28 cellular contexts compared by ENCODE assay signal in genomic region chr5:10860645-10861455, GRCh38.
DNase-seq lines count a peak whose midpoint lies in the region; ATAC-seq and TF ChIP-seq lines count a peak whose summit lies in the region.
"Had no signal": no experiment of that assay in that cellular context is flagged by ENCODE, and none has a peak within 500 bp of the region (broad histone marks: within the 10 kb centered on the region; RNA-seq: fewer than 3 reads in every experiment).

No MANE protein-coding gene starts in this region.

- POLR2A ChIA-PET in GM10248 (lab: Yijun Ruan, JAX), result no interaction called here

- TF ChIP-seq CTCF in GM10248 (IDR thresholded peaks at IDR 0.05; ENCODE audit: control extremely low read depth, extremely low read depth, low read depth, missing control alignments), result no peak

- H3K27ac Mint-ChIP-seq in immature natural killer cell, result no peak overlapping the region
- H3K27ac Mint-ChIP-seq: natural killer cell, T-cell had no signal

- no peak overlapping the region for H3K4me3 Mint-ChIP-seq in immature natural killer cell
- H3K4me3 Mint-ChIP-seq: natural killer cell, T-cell had no signal

- no peak overlapping the region for H3K14ac ChIP-seq in neuronal stem cell (ENCODE audit: low read length)

- no peak overlapping the region for H3K9ac ChIP-seq in neuronal stem cell (ENCODE audit: low read depth, low read length, poor library complexity)
- H3K9ac ChIP-seq: BLaER1 had no signal

- H3K4me1 ChIP-seq in neuronal stem cell (ENCODE audit: control insufficient read depth in 2 of 2, insufficient read depth in 1 of 2, low read depth in 1 of 2, low read length in 2 of 2), result peaks cover 14 to 23% of the 10 kb centered on the region in 2 donors
- H3K4me1 ChIP-seq: BLaER1 had no signal

- no peaks in the 10 kb centered on the region for H3K79me1 ChIP-seq in neuronal stem cell (ENCODE audit: low read depth, low read length)

- no peak overlapping the region for H3K27ac ChIP-seq in neuronal stem cell (replicated peaks; ENCODE audit: low read length)
- H3K27ac ChIP-seq: BLaER1, coronary artery had no signal

- CTCF ChIA-PET in GM10248 (lab: Yijun Ruan, JAX), result no interaction called here

- peak overlapping the region; percentile 39 for H3K18ac ChIP-seq in neuronal stem cell (ENCODE audit: low read length)

- no peak overlapping the region for H2BK120ac ChIP-seq in neuronal stem cell (ENCODE audit: low read depth, low read length)

- no peak overlapping the region for H2BK15ac ChIP-seq in neuronal stem cell (ENCODE audit: low read length)

- DNase-seq in Daoy (ENCODE audit: low read depth) (peak; percentile 49), M059J (ENCODE audit: low read depth) (peak; percentile 84), cerebellum (ENCODE audit: low spot score) (peak; percentile 10), neuronal stem cell (ENCODE audit: low spot score) (no peak), immature natural killer cell (no peak), GM10248 (ENCODE audit: extremely low spot score) (no peak)
- no peak for DNase-seq in activated T-cell treated with anti-CD3 and anti-CD28 coated beads, Interleukin-2, amount 50 U/mL, for 1 hour
- DNase-seq: activated CD4-positive, alpha-beta T cell treated with anti-CD3 and anti-CD28 coated beads for 48 hours; activated CD8-positive, alpha-beta memory T cell treated with anti-CD3 and anti-CD28 coated beads, Interleukin-2, amount 50 U/mL, for 48 hours; activated gamma-delta T cell; amygdala; Calu3; foreskin melanocyte; left cardiac atrium; mesendoderm; natural killer cell; NCI-H1105; NCI-H2107; NCI-H510A treated with DMSO at 0.1 percent for 48 hours; stimulated activated CD4-positive, alpha-beta T cell treated with anti-CD3 and anti-CD28 coated beads, Interleukin-1b, Interleukin-23, amount 100 ng/mL, for 48 hours; stimulated activated naive CD8-positive, alpha-beta T cell treated with anti-CD3 and anti-CD28 coated beads, Interleukin-15, Interleukin-2, amounts not matched to agents 100 U/mL and 50 U/mL, for 24 hours; T-cell; trophoblast cell had no signal

- H3K4me2 ChIP-seq in neuronal stem cell (ENCODE audit: insufficient read depth, low read length, poor library complexity, severe bottlenecking), result no peak overlapping the region
- H3K4me2 ChIP-seq: BLaER1 had no signal

- H3K27me3 Mint-ChIP-seq in immature natural killer cell (ENCODE audit: low read depth in 3 of 3), result peaks cover 3 to 11% (median 5%) of the 10 kb centered on the region in 3 donors

- WGBS in neuronal stem cell (ENCODE audit: extremely low coverage in 2 of 2, insufficient read length in 2 of 2, insufficient replicate concordance in 1 of 2), 2 donors, result no CpG with 5 or more reads among the region's 4 CpGs

- no peak overlapping the region for H4K8ac ChIP-seq in neuronal stem cell (ENCODE audit: low read depth, low read length)

- H3K4me3 ChIP-seq in neuronal stem cell (ENCODE audit: low read length in 2 of 2), result no peak overlapping the region
- H3K4me3 ChIP-seq: BLaER1, coronary artery, GM12878 had no signal

- no peak overlapping the region for H3K4ac ChIP-seq in neuronal stem cell (ENCODE audit: low read length)

- H3K9me3 ChIP-seq in neuronal stem cell (replicated peaks in 1 of 2; ENCODE audit: control insufficient read depth in 2 of 2, insufficient read depth in 1 of 2, low read depth in 1 of 2, low read length in 2 of 2), result peaks cover 0 to 2% of the 10 kb centered on the region in 2 donors
- H3K9me3 ChIP-seq: BLaER1 had no signal

- H3K4me1 Mint-ChIP-seq in immature natural killer cell, result peaks cover 6 to 11% of the 10 kb centered on the region in 2 donors

- no peak overlapping the region for H4K91ac ChIP-seq in neuronal stem cell (ENCODE audit: low read depth, low read length, poor library complexity)

- H3K36me3 ChIP-seq in neuronal stem cell (replicated peaks in 1 of 2; ENCODE audit: control insufficient read depth in 2 of 2, insufficient read depth in 2 of 2, low read length in 2 of 2), result no peaks in the 10 kb centered on the region
- H3K36me3 ChIP-seq: BLaER1 had no signal

- H3K9me3 Mint-ChIP-seq in immature natural killer cell, result no peaks in the 10 kb centered on the region
- H3K9me3 Mint-ChIP-seq: natural killer cell, T-cell had no signal

- no peak overlapping the region for H2BK5ac ChIP-seq in neuronal stem cell (ENCODE audit: low read length)

- H2BK12ac ChIP-seq in neuronal stem cell (ENCODE audit: low read length), result no peak overlapping the region

- H2AK5ac ChIP-seq in neuronal stem cell (ENCODE audit: low read depth, low read length), result no peak overlapping the region

- no peak overlapping the region for H2AFZ ChIP-seq in neuronal stem cell (ENCODE audit: low read length)

- no peak overlapping the region for H3K23ac ChIP-seq in neuronal stem cell (ENCODE audit: low read depth, low read length, poor library complexity)

- H3K27me3 ChIP-seq in neuronal stem cell (ENCODE audit: control insufficient read depth in 3 of 3, insufficient read depth in 3 of 3, low read depth in 1 of 3, low read length in 3 of 3), result peaks cover 0 to 20% (median 14%) of the 10 kb centered on the region in 3 experiments
- H3K27me3 ChIP-seq: BLaER1 had no signal

- no peak for ATAC-seq in GM21526 (IDR thresholded peaks at IDR 0.05; ENCODE audit: low FRiP score, unreplicated experiment)
- ATAC-seq: GM12878; left cardiac atrium; natural killer cell; Right ventricle myocardium inferior; stimulated activated naive CD8-positive, alpha-beta T cell treated with anti-CD3 and anti-CD28 coated beads, Interleukin-15, Interleukin-2, amounts not matched to agents 100 U/mL and 50 U/mL, for 24 hours; T-cell had no signal

- H3K36me3 Mint-ChIP-seq in immature natural killer cell, result no peaks in the 10 kb centered on the region
- H3K36me3 Mint-ChIP-seq: natural killer cell, T-cell had no signal

Comparison
In these comparisons a context has a peak if more than half of its experiments do, and no peak if none do; other contexts are left out.
1. DNase-seq: peak in Daoy (single experiment), M059J (single experiment) and cerebellum (single experiment); none in neuronal stem cell (single experiment), immature natural killer cell (0 of 3), activated T-cell treated with anti-CD3 and anti-CD28 coated beads, Interleukin-2, amount 50 U/mL, for 1 hour (single experiment) and GM10248 (single experiment).